In the genomic region with DNA sequence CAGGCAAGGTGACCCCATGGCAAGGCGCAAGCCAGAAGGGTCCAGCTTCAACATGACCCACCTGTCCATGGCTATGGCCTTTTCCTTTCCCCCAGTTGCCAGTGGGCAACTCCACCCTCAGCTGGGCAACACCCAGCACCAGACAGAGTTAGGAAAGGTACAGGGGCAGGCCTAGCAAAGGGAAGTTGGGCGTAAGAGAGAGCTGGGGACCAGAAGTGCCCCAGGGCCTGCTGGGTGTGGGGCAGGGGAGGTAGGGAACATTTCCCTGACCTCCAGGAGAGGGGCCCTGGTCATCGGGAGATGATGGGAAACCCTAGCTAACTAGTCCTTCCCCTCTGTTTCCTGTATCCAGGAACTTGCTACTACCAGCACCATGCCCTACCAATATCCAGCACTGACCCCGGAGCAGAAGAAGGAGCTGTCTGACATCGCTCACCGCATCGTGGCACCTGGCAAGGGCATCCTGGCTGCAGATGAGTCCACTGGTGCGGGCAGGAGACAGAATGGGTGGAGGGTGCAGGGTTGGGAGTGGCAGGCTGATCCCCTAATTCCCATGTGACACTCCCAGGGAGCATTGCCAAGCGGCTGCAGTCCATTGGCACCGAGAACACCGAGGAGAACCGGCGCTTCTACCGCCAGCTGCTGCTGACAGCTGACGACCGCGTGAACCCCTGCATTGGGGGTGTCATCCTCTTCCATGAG, we compare ENCODE assay signal across 6 cellular contexts. TPM values are rescaled to one million over a fixed set of nuclear protein-coding genes. Genes with fewer than 3 reads are reported as not detected.
A peak's percentile ranks its signal among the peaks of the same experiment; 100 is the strongest.
DNase-seq lines count a peak whose midpoint lies in the region; ATAC-seq and TF ChIP-seq lines count a peak whose summit lies in the region.

No MANE protein-coding gene starts in this region.

- H3K27me3 ChIP-seq in heart left ventricle (no peaks in the 10 kb centered on the region), vagina (no peaks in the 10 kb centered on the region)

- no peak for TF ChIP-seq POLR2A in heart left ventricle (IDR thresholded peaks at IDR 0.05)
- no peak for TF ChIP-seq POLR2A in vagina (IDR thresholded peaks at IDR 0.05)

- H3K27ac ChIP-seq in heart left ventricle = peak overlapping the region; percentile 92 to 100 (median 99)
- peak overlapping the region; percentile 99 for H3K27ac ChIP-seq in vagina

- WGBS in heart left ventricle, 4 donors = 29 to 48% (median 35%) methylated on average over 5 to 17 of the region's 17 CpGs

- H3K9me3 ChIP-seq in heart left ventricle = no peaks in the 10 kb centered on the region
- no peaks in the 10 kb centered on the region for H3K9me3 ChIP-seq in vagina

- ATAC-seq in heart left ventricle (no peak), Right ventricle myocardium superior (ENCODE audit: poor library complexity) (no peak), HG03159 (IDR thresholded peaks at IDR 0.05; ENCODE audit: unreplicated experiment) (no peak), GM21737 (IDR thresholded peaks at IDR 0.05; ENCODE audit: unreplicated experiment) (no peak)

- H3K4me1 ChIP-seq in heart left ventricle (peaks cover 0 to 65% (median 54%) of the 10 kb centered on the region in 12 donors), vagina (peaks cover 62% of the 10 kb centered on the region)

- intact Hi-C loops in heart left ventricle (cut with DNase I) (loop anchor here in 4 of 10 donors (5.0 to 10.0 kb wide), 4 partner anchors 58 to 458 kb away; a partner anchor contains a TSS), Right ventricle myocardium superior (cut with DNase I) (no loop called here), vagina (cut with DNase I) (loop anchor here (5.0 to 10.0 kb wide), 2 partner anchors 255 to 338 kb away; a partner anchor contains a TSS)

- H3K4me3 ChIP-seq in heart left ventricle (peak overlapping the region; percentile 84 to 99 (median 96)), iPS-11a (ENCODE audit: low read depth, low read length) (peak overlapping the region; percentile 97), vagina (peak overlapping the region; percentile 80 to 100)

- TF ChIP-seq CTCF in heart left ventricle (IDR thresholded peaks at IDR 0.05) (no peak), vagina (IDR thresholded peaks at IDR 0.05) (no peak)

- DNase-seq in heart left ventricle (peak; percentile 63 to 74 (median 69)), Right ventricle myocardium superior (no peak), vagina (ENCODE audit: extremely low spot score in 2 of 2) (no peak)

- H3K36me3 ChIP-seq in heart left ventricle = peaks cover 0 to 60% (median 53%) of the 10 kb centered on the region in 9 donors
- H3K36me3 ChIP-seq in vagina = peaks cover 0 to 50% of the 10 kb centered on the region in 2 donors

RNA-seq across cellular contexts. Expression of a gene that starts 1.5 kb away (rescaled TPM):
- total RNA-seq in heart left ventricle = 1,000 to 10,000 TPM; 2,644 to 5,076 (median 3,574) TPM
- 1,000 to 10,000 TPM; 2,585 to 3,542 TPM for polyA plus RNA-seq in heart left ventricle
- 3,843 TPM for total RNA-seq in Right ventricle myocardium superior
- 810 TPM for total RNA-seq in vagina

RNA-seq across cellular contexts. Expression of a gene that starts 8.8 kb away (rescaled TPM):
- total RNA-seq in heart left ventricle (10 to 100 TPM; 29.9 to 65.9 (median 41.1) TPM), Right ventricle myocardium superior (33.2 TPM), vagina (60.4 TPM)
- polyA plus RNA-seq in heart left ventricle = 10 to 100 TPM; 43.5 to 89.0 TPM

RNA-seq across cellular contexts. Expression of a gene that starts 24.7 kb away (rescaled TPM):
- total RNA-seq in heart left ventricle (under 1 TPM in 8 of 9 donors, not detected in 1; 0.39 to 0.95 (median 0.72) TPM), Right ventricle myocardium superior (1.0 TPM), vagina (6.4 TPM)
- under 1 TPM; 0.26 to 0.84 TPM for polyA plus RNA-seq in heart left ventricle

RNA-seq across cellular contexts. Expression of a gene that starts 29.0 kb away (rescaled TPM):
- total RNA-seq in heart left ventricle = 100 to 1,000 TPM in 2 of 9 donors, 10 to 100 TPM in 7; 34.8 to 248 (median 49.3) TPM
- 100 to 1,000 TPM in 1 of 2 donors, 10 to 100 TPM in 1; 57.1 to 106 TPM for polyA plus RNA-seq in heart left ventricle
- 64.1 TPM for total RNA-seq in Right ventricle myocardium superior
- 116 TPM for total RNA-seq in vagina

RNA-seq across cellular contexts. Expression of a gene that starts 36.0 kb away (rescaled TPM):
- total RNA-seq in heart left ventricle (not detected), Right ventricle myocardium superior (not detected), vagina (0.98 TPM)
- polyA plus RNA-seq in heart left ventricle = not detected

Comparison
In these comparisons a context has a peak if more than half of its experiments do, and no peak if none do; other contexts are left out.
1. DNase-seq: peak in heart left ventricle (5 of 5); none in Right ventricle myocardium superior (single experiment) and vagina (0 of 2).
2. Peak in every context shown above with its lines, with median percentiles within 50 percentile points of each other: H3K4me3 ChIP-seq.